In the genomic region with DNA sequence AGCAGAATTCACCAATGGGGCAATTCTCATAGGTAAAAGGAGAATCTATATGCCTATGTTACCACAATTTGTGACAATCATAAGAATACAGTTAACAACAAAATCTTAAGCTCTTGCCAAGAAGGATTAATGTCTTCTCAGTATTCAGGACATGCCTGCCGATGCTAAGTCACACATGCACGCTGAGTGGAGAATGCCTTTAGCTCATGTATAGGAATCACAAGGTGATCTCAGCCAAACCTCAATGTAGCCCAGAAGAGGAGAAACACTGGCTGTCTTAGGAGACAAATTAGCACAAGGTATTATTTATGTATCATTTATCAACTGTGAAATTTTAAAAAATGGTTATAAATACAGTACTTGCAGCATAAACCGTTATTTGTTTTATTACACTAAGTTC, we compare ENCODE assay signal across 22 cellular contexts. TPM values are rescaled to one million over a fixed set of nuclear protein-coding genes. Genes with fewer than 3 reads are reported as not detected.
"Had no signal": no experiment of that assay in that cellular context is flagged by ENCODE, and none has a peak within 500 bp of the region (broad histone marks: within the 10 kb centered on the region; RNA-seq: fewer than 3 reads in every experiment).

No MANE protein-coding gene starts in this region.

- H3K9me3 ChIP-seq: vagina had no signal

- DNase-seq: activated CD8-positive, alpha-beta memory T cell treated with anti-CD3 and anti-CD28 coated beads, Interleukin-2, amount 50 U/mL, for 4 hours; activated CD8-positive, alpha-beta T cell treated with anti-CD3 and anti-CD28 coated beads for 36 hours; activated gamma-delta T cell; activated T-cell treated with anti-CD3 and anti-CD28 coated beads, Interleukin-2, amount 50 U/mL, for 48 hours; amniotic stem cell; brain microvascular endothelial cell; cortex of kidney; effector CD8-positive, alpha-beta T cell; heart left ventricle; kidney; nephron progenitor cell; occipital lobe; stimulated activated CD4-positive, alpha-beta T cell treated with anti-CD3 and anti-CD28 coated beads, Interleukin-4, amount 100 ng/mL, for 4 hours; stimulated activated CD8-positive, alpha-beta memory T cell treated with anti-CD3 and anti-CD28 coated beads, Interleukin-4, amount 100 ng/mL, for 48 hours; stimulated activated naive CD4-positive, alpha-beta T cell treated with Interleukin-2 at 50 U/mL for 16 hours; substantia nigra; T-helper 1 cell; T1000; transverse colon had no signal

- H3K4me3 ChIP-seq: heart left ventricle, right atrium auricular region, skin epidermis, transverse colon, vagina had no signal

- H3K27me3 ChIP-seq: brain microvascular endothelial cell, vagina had no signal

- H3K36me3 ChIP-seq: brain microvascular endothelial cell, heart left ventricle, right atrium auricular region, transverse colon, vagina had no signal

- H3K27ac ChIP-seq: brain microvascular endothelial cell, heart left ventricle, right atrium auricular region, skin epidermis, transverse colon, vagina had no signal

RNA-seq across cellular contexts. Expression of a gene that starts 2.7 kb away (rescaled TPM):
- total RNA-seq: activated CD8-positive, alpha-beta T cell treated with anti-CD3 and anti-CD28 coated beads for 36 hours had no signal
